ENCODE assay signal across 2 cellular contexts in genomic region chr20:17936791-17937687, GRCh38.
TF ChIP-seq lines count a peak whose summit lies in the region.

No MANE protein-coding gene starts in this region.

TF ChIP-seq in SK-N-SH treated with all-trans-retinoic acid at 6 μM for 48 hours, 23 proteins besides CTCF, POLR2A, EP300 and RAD21:
- no peak for TF ChIP-seq ARNTL (CRISPR knock-in tag; IDR thresholded peaks at IDR 0.05; ENCODE audit: borderline replicate concordance, low read depth)
- no peak for TF ChIP-seq ZFP30 (CRISPR knock-in tag; IDR thresholded peaks at IDR 0.05)
- no peak for TF ChIP-seq ZC3H10 (CRISPR knock-in tag; IDR thresholded peaks at IDR 0.05)
- no peak for TF ChIP-seq OSR1 (CRISPR knock-in tag; IDR thresholded peaks at IDR 0.05)
- no peak for TF ChIP-seq CSDC2 (CRISPR knock-in tag; IDR thresholded peaks at IDR 0.05)
- TF ChIP-seq, protein P1, sequence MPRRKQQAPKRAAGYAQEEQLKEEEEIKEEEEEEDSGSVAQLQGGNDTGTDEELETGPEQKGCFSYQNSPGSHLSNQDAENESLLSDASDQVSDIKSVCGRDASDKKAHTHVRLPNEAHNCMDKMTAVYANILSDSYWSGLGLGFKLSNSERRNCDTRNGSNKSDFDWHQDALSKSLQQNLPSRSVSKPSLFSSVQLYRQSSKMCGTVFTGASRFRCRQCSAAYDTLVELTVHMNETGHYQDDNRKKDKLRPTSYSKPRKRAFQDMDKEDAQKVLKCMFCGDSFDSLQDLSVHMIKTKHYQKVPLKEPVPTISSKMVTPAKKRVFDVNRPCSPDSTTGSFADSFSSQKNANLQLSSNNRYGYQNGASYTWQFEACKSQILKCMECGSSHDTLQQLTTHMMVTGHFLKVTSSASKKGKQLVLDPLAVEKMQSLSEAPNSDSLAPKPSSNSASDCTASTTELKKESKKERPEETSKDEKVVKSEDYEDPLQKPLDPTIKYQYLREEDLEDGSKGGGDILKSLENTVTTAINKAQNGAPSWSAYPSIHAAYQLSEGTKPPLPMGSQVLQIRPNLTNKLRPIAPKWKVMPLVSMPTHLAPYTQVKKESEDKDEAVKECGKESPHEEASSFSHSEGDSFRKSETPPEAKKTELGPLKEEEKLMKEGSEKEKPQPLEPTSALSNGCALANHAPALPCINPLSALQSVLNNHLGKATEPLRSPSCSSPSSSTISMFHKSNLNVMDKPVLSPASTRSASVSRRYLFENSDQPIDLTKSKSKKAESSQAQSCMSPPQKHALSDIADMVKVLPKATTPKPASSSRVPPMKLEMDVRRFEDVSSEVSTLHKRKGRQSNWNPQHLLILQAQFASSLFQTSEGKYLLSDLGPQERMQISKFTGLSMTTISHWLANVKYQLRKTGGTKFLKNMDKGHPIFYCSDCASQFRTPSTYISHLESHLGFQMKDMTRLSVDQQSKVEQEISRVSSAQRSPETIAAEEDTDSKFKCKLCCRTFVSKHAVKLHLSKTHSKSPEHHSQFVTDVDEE (CRISPR knock-in tag; IDR thresholded peaks at IDR 0.05) = no peak
- TF ChIP-seq SNAI2 (CRISPR knock-in tag; IDR thresholded peaks at IDR 0.05) = no peak
- no peak for TF ChIP-seq TOX (CRISPR knock-in tag; IDR thresholded peaks at IDR 0.05; ENCODE audit: borderline replicate concordance)
- TF ChIP-seq ZNF70 (CRISPR knock-in tag; IDR thresholded peaks at IDR 0.05) = no peak
- TF ChIP-seq PATZ1 (CRISPR knock-in tag; IDR thresholded peaks at IDR 0.05; ENCODE audit: borderline replicate concordance) = no peak
- TF ChIP-seq ZNF565 (CRISPR knock-in tag; conservative IDR thresholded peaks at IDR 0.05; ENCODE audit: low read depth) = no peak
- TF ChIP-seq ZNF8 (CRISPR knock-in tag; IDR thresholded peaks at IDR 0.05) = no peak
- TF ChIP-seq, protein P2, sequence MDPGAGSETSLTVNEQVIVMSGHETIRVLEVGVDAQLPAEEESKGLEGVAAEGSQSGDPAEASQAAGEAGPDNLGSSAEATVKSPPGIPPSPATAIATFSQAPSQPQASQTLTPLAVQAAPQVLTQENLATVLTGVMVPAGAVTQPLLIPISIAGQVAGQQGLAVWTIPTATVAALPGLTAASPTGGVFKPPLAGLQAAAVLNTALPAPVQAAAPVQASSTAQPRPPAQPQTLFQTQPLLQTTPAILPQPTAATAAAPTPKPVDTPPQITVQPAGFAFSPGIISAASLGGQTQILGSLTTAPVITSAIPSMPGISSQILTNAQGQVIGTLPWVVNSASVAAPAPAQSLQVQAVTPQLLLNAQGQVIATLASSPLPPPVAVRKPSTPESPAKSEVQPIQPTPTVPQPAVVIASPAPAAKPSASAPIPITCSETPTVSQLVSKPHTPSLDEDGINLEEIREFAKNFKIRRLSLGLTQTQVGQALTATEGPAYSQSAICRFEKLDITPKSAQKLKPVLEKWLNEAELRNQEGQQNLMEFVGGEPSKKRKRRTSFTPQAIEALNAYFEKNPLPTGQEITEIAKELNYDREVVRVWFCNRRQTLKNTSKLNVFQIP (CRISPR knock-in tag; IDR thresholded peaks at IDR 0.05; ENCODE audit: borderline replicate concordance, low read depth) = no peak

TF ChIP-seq in SK-N-SH, 30 proteins besides CTCF, POLR2A, EP300 and RAD21 (continued from another document):
- no peak for TF ChIP-seq POLR2AphosphoS5 (IDR thresholded peaks at IDR 0.05; ENCODE audit: low read depth, low read length)
- no peak for TF ChIP-seq FOXM1 (IDR thresholded peaks at IDR 0.05; ENCODE audit: low read depth)
- no peak for TF ChIP-seq NFIC (IDR thresholded peaks at IDR 0.05; ENCODE audit: borderline replicate concordance)
- no peak for TF ChIP-seq SMC3 (IDR thresholded peaks at IDR 0.05; ENCODE audit: low read depth, low read length)
- TF ChIP-seq TCF12 (IDR thresholded peaks at IDR 0.05) = no peak
- TF ChIP-seq USF1 (IDR thresholded peaks at IDR 0.05; ENCODE audit: borderline replicate concordance, low read depth) = no peak
- TF ChIP-seq, protein P3, sequence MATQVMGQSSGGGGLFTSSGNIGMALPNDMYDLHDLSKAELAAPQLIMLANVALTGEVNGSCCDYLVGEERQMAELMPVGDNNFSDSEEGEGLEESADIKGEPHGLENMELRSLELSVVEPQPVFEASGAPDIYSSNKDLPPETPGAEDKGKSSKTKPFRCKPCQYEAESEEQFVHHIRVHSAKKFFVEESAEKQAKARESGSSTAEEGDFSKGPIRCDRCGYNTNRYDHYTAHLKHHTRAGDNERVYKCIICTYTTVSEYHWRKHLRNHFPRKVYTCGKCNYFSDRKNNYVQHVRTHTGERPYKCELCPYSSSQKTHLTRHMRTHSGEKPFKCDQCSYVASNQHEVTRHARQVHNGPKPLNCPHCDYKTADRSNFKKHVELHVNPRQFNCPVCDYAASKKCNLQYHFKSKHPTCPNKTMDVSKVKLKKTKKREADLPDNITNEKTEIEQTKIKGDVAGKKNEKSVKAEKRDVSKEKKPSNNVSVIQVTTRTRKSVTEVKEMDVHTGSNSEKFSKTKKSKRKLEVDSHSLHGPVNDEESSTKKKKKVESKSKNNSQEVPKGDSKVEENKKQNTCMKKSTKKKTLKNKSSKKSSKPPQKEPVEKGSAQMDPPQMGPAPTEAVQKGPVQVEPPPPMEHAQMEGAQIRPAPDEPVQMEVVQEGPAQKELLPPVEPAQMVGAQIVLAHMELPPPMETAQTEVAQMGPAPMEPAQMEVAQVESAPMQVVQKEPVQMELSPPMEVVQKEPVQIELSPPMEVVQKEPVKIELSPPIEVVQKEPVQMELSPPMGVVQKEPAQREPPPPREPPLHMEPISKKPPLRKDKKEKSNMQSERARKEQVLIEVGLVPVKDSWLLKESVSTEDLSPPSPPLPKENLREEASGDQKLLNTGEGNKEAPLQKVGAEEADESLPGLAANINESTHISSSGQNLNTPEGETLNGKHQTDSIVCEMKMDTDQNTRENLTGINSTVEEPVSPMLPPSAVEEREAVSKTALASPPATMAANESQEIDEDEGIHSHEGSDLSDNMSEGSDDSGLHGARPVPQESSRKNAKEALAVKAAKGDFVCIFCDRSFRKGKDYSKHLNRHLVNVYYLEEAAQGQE (IDR thresholded peaks at IDR 0.05; ENCODE audit: low read depth, low read length) = no peak
- TF ChIP-seq, protein P4, sequence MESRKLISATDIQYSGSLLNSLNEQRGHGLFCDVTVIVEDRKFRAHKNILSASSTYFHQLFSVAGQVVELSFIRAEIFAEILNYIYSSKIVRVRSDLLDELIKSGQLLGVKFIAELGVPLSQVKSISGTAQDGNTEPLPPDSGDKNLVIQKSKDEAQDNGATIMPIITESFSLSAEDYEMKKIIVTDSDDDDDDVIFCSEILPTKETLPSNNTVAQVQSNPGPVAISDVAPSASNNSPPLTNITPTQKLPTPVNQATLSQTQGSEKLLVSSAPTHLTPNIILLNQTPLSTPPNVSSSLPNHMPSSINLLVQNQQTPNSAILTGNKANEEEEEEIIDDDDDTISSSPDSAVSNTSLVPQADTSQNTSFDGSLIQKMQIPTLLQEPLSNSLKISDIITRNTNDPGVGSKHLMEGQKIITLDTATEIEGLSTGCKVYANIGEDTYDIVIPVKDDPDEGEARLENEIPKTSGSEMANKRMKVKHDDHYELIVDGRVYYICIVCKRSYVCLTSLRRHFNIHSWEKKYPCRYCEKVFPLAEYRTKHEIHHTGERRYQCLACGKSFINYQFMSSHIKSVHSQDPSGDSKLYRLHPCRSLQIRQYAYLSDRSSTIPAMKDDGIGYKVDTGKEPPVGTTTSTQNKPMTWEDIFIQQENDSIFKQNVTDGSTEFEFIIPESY (IDR thresholded peaks at IDR 0.05; ENCODE audit: borderline replicate concordance, low read depth) = no peak
- no peak for TF ChIP-seq RXRA (IDR thresholded peaks at IDR 0.05; ENCODE audit: borderline replicate concordance, low read depth)
- no peak for TF ChIP-seq YY1 (IDR thresholded peaks at IDR 0.05; ENCODE audit: low read depth)
- no peak for TF ChIP-seq IRF3 (IDR thresholded peaks at IDR 0.05; ENCODE audit: low read depth, low read length)
TF ChIP-seq in SK-N-SH: peak in this region for 0.
